2 cellular contexts compared by ENCODE assay signal in the genomic region with DNA sequence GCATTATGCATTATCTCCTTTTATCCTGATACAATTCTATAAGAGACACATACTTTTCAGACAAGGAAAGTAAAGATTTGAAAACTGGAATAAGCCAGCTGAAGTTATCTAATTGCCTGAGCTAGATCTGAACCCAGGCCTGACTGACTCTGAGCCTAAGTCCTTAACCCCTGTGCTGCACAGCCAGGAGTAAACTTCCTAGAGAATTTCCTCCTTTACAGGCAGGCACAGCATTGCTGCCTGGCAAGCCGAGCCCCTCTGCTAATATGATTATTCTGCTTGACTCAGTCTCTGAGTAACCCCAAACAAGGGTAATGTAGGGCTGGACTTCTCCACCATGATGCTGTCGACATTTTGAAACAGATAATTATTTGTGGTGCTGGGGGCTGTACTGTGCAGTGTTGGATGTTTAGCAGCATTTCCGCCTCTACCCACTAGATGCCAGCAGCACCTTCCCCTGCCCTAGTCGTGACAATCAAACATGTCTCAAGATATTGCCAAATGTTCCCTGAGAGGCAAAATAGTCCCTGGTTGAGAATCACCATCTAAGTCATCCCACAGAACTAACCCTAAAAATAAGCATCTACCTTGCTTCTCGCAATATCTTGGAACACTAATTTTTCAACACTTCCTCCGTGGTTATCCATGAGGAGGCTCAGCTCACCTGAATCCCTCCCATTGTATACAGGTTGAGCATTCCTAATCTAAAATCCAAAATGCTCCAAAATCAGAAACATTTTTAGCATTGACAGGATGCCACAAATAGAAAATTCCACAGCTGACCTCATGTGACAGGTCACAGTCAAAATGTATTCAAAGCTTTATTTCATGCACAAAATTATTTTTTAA.
TF ChIP-seq lines count a peak whose summit lies in the region.

No MANE protein-coding gene starts in this region.

TF ChIP-seq in IMR-90, 13 proteins besides CTCF, POLR2A, EP300 and RAD21 (continued from another document):
- no peak for TF ChIP-seq NFE2L2 (IDR thresholded peaks at IDR 0.05; ENCODE audit: low read depth, low read length)
- TF ChIP-seq CEBPB (IDR thresholded peaks at IDR 0.05; ENCODE audit: low read depth, low read length), result peak; percentile 30; the same call in 1 of the 2 replicates

TF ChIP-seq in liver, 16 proteins besides CTCF, POLR2A, EP300 and RAD21:
- TF ChIP-seq, protein P1, sequence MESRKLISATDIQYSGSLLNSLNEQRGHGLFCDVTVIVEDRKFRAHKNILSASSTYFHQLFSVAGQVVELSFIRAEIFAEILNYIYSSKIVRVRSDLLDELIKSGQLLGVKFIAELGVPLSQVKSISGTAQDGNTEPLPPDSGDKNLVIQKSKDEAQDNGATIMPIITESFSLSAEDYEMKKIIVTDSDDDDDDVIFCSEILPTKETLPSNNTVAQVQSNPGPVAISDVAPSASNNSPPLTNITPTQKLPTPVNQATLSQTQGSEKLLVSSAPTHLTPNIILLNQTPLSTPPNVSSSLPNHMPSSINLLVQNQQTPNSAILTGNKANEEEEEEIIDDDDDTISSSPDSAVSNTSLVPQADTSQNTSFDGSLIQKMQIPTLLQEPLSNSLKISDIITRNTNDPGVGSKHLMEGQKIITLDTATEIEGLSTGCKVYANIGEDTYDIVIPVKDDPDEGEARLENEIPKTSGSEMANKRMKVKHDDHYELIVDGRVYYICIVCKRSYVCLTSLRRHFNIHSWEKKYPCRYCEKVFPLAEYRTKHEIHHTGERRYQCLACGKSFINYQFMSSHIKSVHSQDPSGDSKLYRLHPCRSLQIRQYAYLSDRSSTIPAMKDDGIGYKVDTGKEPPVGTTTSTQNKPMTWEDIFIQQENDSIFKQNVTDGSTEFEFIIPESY (IDR thresholded peaks at IDR 0.05), result no peak
- TF ChIP-seq, protein P2, sequence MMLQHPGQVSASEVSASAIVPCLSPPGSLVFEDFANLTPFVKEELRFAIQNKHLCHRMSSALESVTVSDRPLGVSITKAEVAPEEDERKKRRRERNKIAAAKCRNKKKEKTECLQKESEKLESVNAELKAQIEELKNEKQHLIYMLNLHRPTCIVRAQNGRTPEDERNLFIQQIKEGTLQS (IDR thresholded peaks at IDR 0.05), result no peak
- TF ChIP-seq EGR1 (IDR thresholded peaks at IDR 0.05; ENCODE audit: low read depth in 2 of 2) (no peak), HNF4G (IDR thresholded peaks at IDR 0.05) (no peak), FOXA1 (IDR thresholded peaks at IDR 0.05) (no peak), SP1 (IDR thresholded peaks at IDR 0.05) (no peak), JUND (IDR thresholded peaks at IDR 0.05) (no peak), HNF4A (conservative IDR thresholded peaks at IDR 0.05) (no peak), NR2F2 (IDR thresholded peaks at IDR 0.05) (no peak), FOXA2 (IDR thresholded peaks at IDR 0.05) (no peak), GABPA (IDR thresholded peaks at IDR 0.05 in 1 of 2, conservative IDR thresholded peaks at IDR 0.05 in 1 of 2) (no peak), RXRA (IDR thresholded peaks at IDR 0.05) (no peak), YY1 (IDR thresholded peaks at IDR 0.05) (no peak), TAF1 (conservative IDR thresholded peaks at IDR 0.05) (no peak)
- TF ChIP-seq, protein P3, sequence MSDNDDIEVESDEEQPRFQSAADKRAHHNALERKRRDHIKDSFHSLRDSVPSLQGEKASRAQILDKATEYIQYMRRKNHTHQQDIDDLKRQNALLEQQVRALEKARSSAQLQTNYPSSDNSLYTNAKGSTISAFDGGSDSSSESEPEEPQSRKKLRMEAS (IDR thresholded peaks at IDR 0.05), result no peak
- TF ChIP-seq, protein P4, sequence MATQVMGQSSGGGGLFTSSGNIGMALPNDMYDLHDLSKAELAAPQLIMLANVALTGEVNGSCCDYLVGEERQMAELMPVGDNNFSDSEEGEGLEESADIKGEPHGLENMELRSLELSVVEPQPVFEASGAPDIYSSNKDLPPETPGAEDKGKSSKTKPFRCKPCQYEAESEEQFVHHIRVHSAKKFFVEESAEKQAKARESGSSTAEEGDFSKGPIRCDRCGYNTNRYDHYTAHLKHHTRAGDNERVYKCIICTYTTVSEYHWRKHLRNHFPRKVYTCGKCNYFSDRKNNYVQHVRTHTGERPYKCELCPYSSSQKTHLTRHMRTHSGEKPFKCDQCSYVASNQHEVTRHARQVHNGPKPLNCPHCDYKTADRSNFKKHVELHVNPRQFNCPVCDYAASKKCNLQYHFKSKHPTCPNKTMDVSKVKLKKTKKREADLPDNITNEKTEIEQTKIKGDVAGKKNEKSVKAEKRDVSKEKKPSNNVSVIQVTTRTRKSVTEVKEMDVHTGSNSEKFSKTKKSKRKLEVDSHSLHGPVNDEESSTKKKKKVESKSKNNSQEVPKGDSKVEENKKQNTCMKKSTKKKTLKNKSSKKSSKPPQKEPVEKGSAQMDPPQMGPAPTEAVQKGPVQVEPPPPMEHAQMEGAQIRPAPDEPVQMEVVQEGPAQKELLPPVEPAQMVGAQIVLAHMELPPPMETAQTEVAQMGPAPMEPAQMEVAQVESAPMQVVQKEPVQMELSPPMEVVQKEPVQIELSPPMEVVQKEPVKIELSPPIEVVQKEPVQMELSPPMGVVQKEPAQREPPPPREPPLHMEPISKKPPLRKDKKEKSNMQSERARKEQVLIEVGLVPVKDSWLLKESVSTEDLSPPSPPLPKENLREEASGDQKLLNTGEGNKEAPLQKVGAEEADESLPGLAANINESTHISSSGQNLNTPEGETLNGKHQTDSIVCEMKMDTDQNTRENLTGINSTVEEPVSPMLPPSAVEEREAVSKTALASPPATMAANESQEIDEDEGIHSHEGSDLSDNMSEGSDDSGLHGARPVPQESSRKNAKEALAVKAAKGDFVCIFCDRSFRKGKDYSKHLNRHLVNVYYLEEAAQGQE (IDR thresholded peaks at IDR 0.05), result no peak
